ENCODE assay signal across 22 cellular contexts in genomic region chr4:165170819-165171218, GRCh38.
"Had no signal": no experiment of that assay in that cellular context is flagged by ENCODE, and none has a peak within 500 bp of the region (broad histone marks: within the 10 kb centered on the region; RNA-seq: fewer than 3 reads in every experiment).

No MANE protein-coding gene starts in this region.

- H3K27ac ChIP-seq: ascending aorta, body of pancreas, PC-9 had no signal

- DNase-seq: activated CD4-positive, alpha-beta T cell treated with anti-CD3 and anti-CD28 coated beads for 48 hours; activated CD4-positive, alpha-beta T cell treated with anti-CD3 and anti-CD28 coated beads, Interleukin-2, amount 50 U/mL, for 4 hours; activated CD4-positive, CD25-positive, alpha-beta regulatory T cell treated with anti-CD3 and anti-CD28 coated beads, Interleukin-2, amount 50 U/mL, for 72 hours; activated CD8-positive, alpha-beta memory T cell treated with anti-CD3 and anti-CD28 coated beads, Interleukin-2, amount 50 U/mL, for 48 hours; activated CD8-positive, alpha-beta T cell treated with anti-CD3 and anti-CD28 coated beads, Interleukin-2, amount 10 ng/mL, durations not matched to agents 7 days and 5 days; activated naive CD8-positive, alpha-beta T cell treated with anti-CD3 and anti-CD28 coated beads, Interleukin-2, amount 50 U/mL, for 24 hours; activated T-cell treated with anti-CD3 and anti-CD28 coated beads, Interleukin-2, amount 50 U/mL, for 1 hour; amniotic stem cell; body of pancreas; MM.1S; NCI-H1105; NCI-H1694 treated with DMSO at 0.1 percent for 48 hours; NCI-H2029 treated with DMSO at 0.1 percent for 48 hours; NCI-H446; NCI-H524; PC-9; SIG-M5; T-helper 17 cell; T-helper 9 cell had no signal

- H3K9me3 ChIP-seq: ascending aorta, body of pancreas had no signal

- H3K27me3 ChIP-seq: ascending aorta, body of pancreas had no signal

- H3K4me2 ChIP-seq: PC-9 had no signal

- H2AFZ ChIP-seq: PC-9 had no signal

- H3K36me3 ChIP-seq: ascending aorta had no signal

- ATAC-seq: activated CD8-positive, alpha-beta T cell treated with anti-CD3 and anti-CD28 coated beads, Interleukin-2, amount 10 ng/mL, durations not matched to agents 7 days and 5 days; activated naive CD4-positive, alpha-beta T cell treated with anti-CD3 and anti-CD28 coated beads, Interleukin-2, amount 50 U/mL, for 72 hours; activated naive CD8-positive, alpha-beta T cell treated with anti-CD3 and anti-CD28 coated beads, Interleukin-2, amount 50 U/mL, for 24 hours; body of pancreas; T-helper 17 cell; WTC11 had no signal

- H3K4me1 ChIP-seq: ascending aorta, body of pancreas had no signal

- H3K4me3 ChIP-seq: ascending aorta, body of pancreas, PC-9 had no signal
